Comparison of ENCODE assay signal across 10 cellular contexts in the genomic region with DNA sequence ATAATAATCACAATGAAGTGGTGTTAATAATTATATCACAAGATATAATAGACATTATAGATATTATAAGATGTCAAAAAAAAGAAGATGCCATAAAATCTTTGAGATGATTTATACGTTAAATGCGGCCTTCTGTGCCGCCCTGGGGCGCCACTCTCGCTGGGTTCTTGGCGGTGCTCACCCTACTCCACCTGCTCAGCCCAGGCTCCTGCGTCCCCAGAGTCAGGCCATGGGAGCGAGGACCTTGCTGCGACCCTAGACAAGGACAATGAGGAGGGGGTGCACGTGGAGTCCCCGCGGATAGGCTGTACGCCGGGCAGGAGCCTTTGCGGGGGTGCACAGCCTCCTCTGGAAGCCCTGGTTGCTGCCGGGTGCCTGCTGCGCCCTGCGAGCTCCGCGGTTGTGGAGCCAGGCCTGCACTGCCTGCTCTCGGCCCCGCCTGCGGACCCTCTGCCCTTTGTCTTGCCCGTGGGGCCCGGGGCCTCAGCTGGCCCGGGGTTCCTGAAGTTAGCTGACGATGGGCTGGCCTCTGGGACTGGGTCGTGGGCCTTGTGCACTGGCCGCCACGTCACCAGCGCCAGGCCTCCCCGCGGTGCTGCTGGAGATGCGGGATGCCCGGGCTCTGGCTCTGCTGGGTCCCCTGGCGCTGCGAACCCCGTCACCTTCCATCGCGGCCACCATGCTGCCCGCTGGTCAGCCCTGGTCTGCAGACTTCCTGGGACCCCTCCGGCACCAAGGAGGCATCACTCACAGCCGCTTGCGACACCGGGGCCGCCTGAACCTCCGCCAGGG. TPM values are rescaled to one million over a fixed set of nuclear protein-coding genes. Genes with fewer than 3 reads are reported as not detected.
"Had no signal": no experiment of that assay in that cellular context is flagged by ENCODE, and none has a peak within 500 bp of the region (broad histone marks: within the 10 kb centered on the region; RNA-seq: fewer than 3 reads in every experiment).

No MANE protein-coding gene starts in this region.

RNA-seq across cellular contexts. Expression of a gene that starts 35.6 kb away (rescaled TPM):
- total RNA-seq: OCI-LY7, PC-9, Peyer's patch, Right ventricle myocardium inferior, Right ventricle myocardium superior, RPMI7951, SJCRH30, SJSA1, SK-MEL-5 had no signal
- polyA plus RNA-seq: SK-N-SH had no signal
